In the genomic region with DNA sequence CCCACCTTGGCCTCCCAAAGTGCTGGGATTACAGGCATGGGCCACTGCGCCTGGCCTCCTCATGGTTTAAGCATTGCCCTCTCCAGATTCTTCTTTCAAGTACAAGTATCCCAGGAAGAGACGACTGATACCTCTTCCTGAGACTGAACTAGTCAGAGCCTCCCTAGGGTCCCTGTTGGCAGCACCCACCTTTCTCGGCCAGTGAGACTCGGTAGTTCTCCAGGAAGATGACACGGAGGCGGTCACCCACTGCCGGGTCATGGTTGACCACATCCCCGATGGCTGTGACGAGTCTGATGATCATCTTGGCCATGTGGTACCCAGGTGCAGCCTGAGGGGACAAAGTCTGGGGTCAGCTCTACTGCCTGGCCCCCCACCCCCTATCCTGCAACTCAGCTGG, we compare ENCODE assay signal across 21 cellular contexts. TPM values are rescaled to one million over a fixed set of nuclear protein-coding genes. Genes with fewer than 3 reads are reported as not detected.
"Had no signal": no experiment of that assay in that cellular context is flagged by ENCODE, and none has a peak within 500 bp of the region (broad histone marks: within the 10 kb centered on the region; RNA-seq: fewer than 3 reads in every experiment).

No MANE protein-coding gene starts in this region.

- H3K9me3 Mint-ChIP-seq: natural killer cell; stimulated activated naive CD8-positive, alpha-beta T cell treated with anti-CD3 and anti-CD28 coated beads, Interleukin-15, Interleukin-2, amounts not matched to agents 100 ng/mL and 50 ng/mL, for 24 hours; WTC11 had no signal

- ATAC-seq: mucosa of descending colon, right cardiac atrium, WTC11 had no signal

- H3K9me3 ChIP-seq: left ventricle myocardium inferior, mucosa of descending colon, suprapubic skin had no signal

- H3K27me3 Mint-ChIP-seq: stimulated activated naive CD8-positive, alpha-beta T cell treated with anti-CD3 and anti-CD28 coated beads, Interleukin-15, Interleukin-2, amounts not matched to agents 100 ng/mL and 50 ng/mL, for 24 hours had no signal

- H3K4me3 Mint-ChIP-seq: natural killer cell; stimulated activated naive CD8-positive, alpha-beta T cell treated with anti-CD3 and anti-CD28 coated beads, Interleukin-15, Interleukin-2, amounts not matched to agents 100 ng/mL and 50 ng/mL, for 24 hours; WTC11 had no signal

- H3K4me3 ChIP-seq: cardiac muscle cell, dorsolateral prefrontal cortex, hepatocyte, left ventricle myocardium inferior, mucosa of descending colon, suprapubic skin had no signal

- H3K4me1 ChIP-seq: suprapubic skin had no signal

- H3K27me3 ChIP-seq: cardiac muscle cell, dorsolateral prefrontal cortex, suprapubic skin had no signal

- H3K27ac Mint-ChIP-seq: natural killer cell; stimulated activated naive CD8-positive, alpha-beta T cell treated with anti-CD3 and anti-CD28 coated beads, Interleukin-15, Interleukin-2, amounts not matched to agents 100 ng/mL and 50 ng/mL, for 24 hours had no signal

- H3K36me3 Mint-ChIP-seq: natural killer cell, WTC11 had no signal

- H3K36me3 ChIP-seq: suprapubic skin had no signal

- DNase-seq: activated CD4-positive, alpha-beta T cell treated with anti-CD3 and anti-CD28 coated beads for 4 hours; activated naive CD4-positive, alpha-beta T cell; erythroblast; left ventricle myocardium inferior; mucosa of descending colon; natural killer cell; nucleus accumbens; small intestine; stimulated activated CD4-positive, alpha-beta T cell treated with anti-CD3 and anti-CD28 coated beads, Interleukin-4, amount 100 ng/mL, for 4 hours; stimulated activated CD8-positive, alpha-beta memory T cell treated with anti-CD3 and anti-CD28 coated beads, Interleukin-4, amount 100 ng/mL, for 48 hours; SW 1271; trophoblast cell had no signal

- H3K27ac ChIP-seq: cardiac muscle cell, dorsolateral prefrontal cortex, hepatocyte, left ventricle myocardium inferior, suprapubic skin had no signal

RNA-seq across cellular contexts. Expression of a gene that starts 7.2 kb away (rescaled TPM):
- total RNA-seq: SK-MEL-5 had no signal

RNA-seq across cellular contexts. Expression of a gene that starts 28.1 kb away (rescaled TPM):
- polyA plus RNA-seq: keratinocyte had no signal
